ENCODE assay signal across 13 cellular contexts in genomic region chr7:129136887-129137647, GRCh38.
A peak's percentile ranks its signal among the peaks of the same experiment; 100 is the strongest.
DNase-seq lines count a peak whose midpoint lies in the region; ATAC-seq and TF ChIP-seq lines count a peak whose summit lies in the region.
"Had no signal": no experiment of that assay in that cellular context is flagged by ENCODE, and none has a peak within 500 bp of the region (broad histone marks: within the 10 kb centered on the region; RNA-seq: fewer than 3 reads in every experiment).

No MANE protein-coding gene starts in this region.

- no peak for DNase-seq in central memory CD8-positive, alpha-beta T cell (ENCODE audit: low spot score in 2 of 2)
- DNase-seq in retina (no peak), iPS-NIHi7 (ENCODE audit: extremely low spot score) (no peak), HEK293T (ENCODE audit: extremely low spot score) (no peak)
- no peak for DNase-seq in stimulated activated effector memory CD8-positive, alpha-beta T cell treated with anti-CD3 and anti-CD28 coated beads, Interleukin-12 subunit alpha, Interleukin-12 subunit beta, amount 100 ng/mL, for 72 hours (ENCODE audit: low spot score in 2 of 2)
- DNase-seq: brain microvascular endothelial cell; COR-L47; foreskin melanocyte; NCI-H2081; stimulated activated CD4-positive, alpha-beta T cell treated with anti-CD3 and anti-CD28 coated beads, Interleukin-1b, Interleukin-23, amount 100 ng/mL, for 48 hours had no signal

- POLR2A ChIA-PET in HEK293T (lab: Yijun Ruan, JAX) = no interaction called here

- peaks cover 50 to 64% (median 57%) of the 10 kb centered on the region in 10 experiments for H3K4me1 ChIP-seq in BLaER1 treated with 17β-estradiol and CSF1 and Interleukin-3, amounts not matched to agents 10 nM and 100 nM

- H3K9me3 Mint-ChIP-seq in central memory CD8-positive, alpha-beta T cell = no peaks in the 10 kb centered on the region
- no peaks in the 10 kb centered on the region for H3K9me3 Mint-ChIP-seq in stimulated activated effector memory CD8-positive, alpha-beta T cell treated with anti-CD3 and anti-CD28 coated beads, Interleukin-12 subunit alpha, Interleukin-12 subunit beta, amount 100 ng/mL, for 72 hours

- H3K4me1 Mint-ChIP-seq in central memory CD8-positive, alpha-beta T cell = peaks cover 23% of the 10 kb centered on the region
- H3K4me1 Mint-ChIP-seq in stimulated activated effector memory CD8-positive, alpha-beta T cell treated with anti-CD3 and anti-CD28 coated beads, Interleukin-12 subunit alpha, Interleukin-12 subunit beta, amount 100 ng/mL, for 72 hours = peaks cover 17% of the 10 kb centered on the region

- H3K36me3 ChIP-seq in BLaER1 treated with 17β-estradiol and CSF1 and Interleukin-3, amounts not matched to agents 10 nM and 100 nM = no peaks in the 10 kb centered on the region
- no peaks in the 10 kb centered on the region for H3K36me3 ChIP-seq in KOPT-K1 (ENCODE audit: insufficient read depth, low read length)
- H3K36me3 ChIP-seq: brain microvascular endothelial cell had no signal

- peak overlapping the region; percentile 48 to 90 (median 85); a peak in 21 of 22 replicates for H3K27ac ChIP-seq in BLaER1 treated with 17β-estradiol and CSF1 and Interleukin-3, amounts not matched to agents 10 nM and 100 nM
- H3K27ac ChIP-seq in KOPT-K1 (ENCODE audit: low read depth, low read length, poor library complexity, severe bottlenecking) = peak overlapping the region; percentile 74
- H3K27ac ChIP-seq: brain microvascular endothelial cell had no signal

- no peaks in the 10 kb centered on the region for H4K20me1 ChIP-seq in BLaER1 treated with 17β-estradiol and CSF1 and Interleukin-3, amounts not matched to agents 10 nM and 100 nM

- CTCF ChIA-PET in HEK293T (lab: Yijun Ruan, JAX) = interaction anchor here (1.1 to 1.2 kb wide), 2 partner anchors 27 to 46 kb away, joined by 3 to 10 read pairs; no protein-coding TSS in a partner anchor

- H3K4me3 ChIP-seq in BLaER1 treated with 17β-estradiol and CSF1 and Interleukin-3, amounts not matched to agents 10 nM and 100 nM = peak overlapping the region in 3 of 10 experiments; percentile 18 to 34 (median 27); a peak in 6 of 20 replicates

- H3K4me2 ChIP-seq in BLaER1 treated with 17β-estradiol and CSF1 and Interleukin-3, amounts not matched to agents 10 nM and 100 nM = peak overlapping the region; percentile 53 to 85 (median 76)

- no peaks in the 10 kb centered on the region for H3K27me3 ChIP-seq in BLaER1 treated with 17β-estradiol and CSF1 and Interleukin-3, amounts not matched to agents 10 nM and 100 nM
- H3K27me3 ChIP-seq: brain microvascular endothelial cell had no signal

- H3K4me3 Mint-ChIP-seq in central memory CD8-positive, alpha-beta T cell = peak overlapping the region; percentile 8
- H3K4me3 Mint-ChIP-seq in stimulated activated effector memory CD8-positive, alpha-beta T cell treated with anti-CD3 and anti-CD28 coated beads, Interleukin-12 subunit alpha, Interleukin-12 subunit beta, amount 100 ng/mL, for 72 hours = no peak overlapping the region

- peaks cover 2% of the 10 kb centered on the region for H3K36me3 Mint-ChIP-seq in central memory CD8-positive, alpha-beta T cell (ENCODE audit: insufficient read depth)
- no peaks in the 10 kb centered on the region for H3K36me3 Mint-ChIP-seq in stimulated activated effector memory CD8-positive, alpha-beta T cell treated with anti-CD3 and anti-CD28 coated beads, Interleukin-12 subunit alpha, Interleukin-12 subunit beta, amount 100 ng/mL, for 72 hours

- peak overlapping the region; percentile 30 for H3K27ac Mint-ChIP-seq in central memory CD8-positive, alpha-beta T cell (ENCODE audit: low read depth)
- H3K27ac Mint-ChIP-seq in stimulated activated effector memory CD8-positive, alpha-beta T cell treated with anti-CD3 and anti-CD28 coated beads, Interleukin-12 subunit alpha, Interleukin-12 subunit beta, amount 100 ng/mL, for 72 hours = no peak overlapping the region

- H3K27me3 Mint-ChIP-seq in central memory CD8-positive, alpha-beta T cell = peaks cover 2% of the 10 kb centered on the region

- H3K9ac ChIP-seq in BLaER1 treated with 17β-estradiol and CSF1 and Interleukin-3, amounts not matched to agents 10 nM and 100 nM = peak overlapping the region; percentile 18 to 80 (median 70); a peak in 21 of 22 replicates

- H3K9me3 ChIP-seq in BLaER1 treated with 17β-estradiol and CSF1 and Interleukin-3, amounts not matched to agents 10 nM and 100 nM (replicated peaks in 1 of 11) = peaks cover 0 to 4% (median 0%) of the 10 kb centered on the region in 11 experiments; a peak in 1 of 22 replicates
- H3K9me3 ChIP-seq in KOPT-K1 (ENCODE audit: insufficient read depth, low read length, poor library complexity, severe bottlenecking) = no peaks in the 10 kb centered on the region

- peak; percentile 72 for ATAC-seq in GM19035 (IDR thresholded peaks at IDR 0.05; ENCODE audit: unreplicated experiment)
- ATAC-seq in central memory CD8-positive, alpha-beta T cell (replicated peaks; ENCODE audit: extremely low read depth, poor library complexity, severe bottlenecking) = peak; percentile 80
- no peak for ATAC-seq in stimulated activated effector memory CD8-positive, alpha-beta T cell treated with anti-CD3 and anti-CD28 coated beads, Interleukin-12 subunit alpha, Interleukin-12 subunit beta, amount 100 ng/mL, for 72 hours

TF ChIP-seq in HEK293T, 16 proteins besides CTCF, POLR2A, EP300 and RAD21:
- TF ChIP-seq HDGF (IDR thresholded peaks at IDR 0.05; ENCODE audit: borderline replicate concordance) (no peak), FOXK2 (IDR thresholded peaks at IDR 0.05) (no peak), L3MBTL2 (conservative IDR thresholded peaks at IDR 0.05) (no peak), ARNT (IDR thresholded peaks at IDR 0.05) (no peak), FOXM1 (IDR thresholded peaks at IDR 0.05; ENCODE audit: borderline replicate concordance) (no peak)
